In genomic region chr15:90351479-90352108, GRCh38 we compare ENCODE assay signal across 8 cellular contexts. TPM values are rescaled to one million over a fixed set of nuclear protein-coding genes. Genes with fewer than 3 reads are reported as not detected.
DNase-seq lines count a peak whose midpoint lies in the region; ATAC-seq and TF ChIP-seq lines count a peak whose summit lies in the region.

No MANE protein-coding gene starts in this region.

- H3K9ac ChIP-seq in skeletal muscle tissue (ENCODE audit: low read depth in 1 of 3, low read length in 3 of 3): peak overlapping the region; percentile 54 to 96 (median 95)

- H3K4me1 Mint-ChIP-seq in CD14-positive monocyte: peaks cover 17% of the 10 kb centered on the region
- H3K4me1 Mint-ChIP-seq in activated CD4-positive, alpha-beta memory T cell treated with anti-CD3 and anti-CD28 coated beads for 36 hours (ENCODE audit: low read depth): peaks cover 6% of the 10 kb centered on the region

- peaks cover 0 to 4% (median 0%) of the 10 kb centered on the region in 3 donors for H3K36me3 ChIP-seq in skeletal muscle tissue (ENCODE audit: control insufficient read depth in 3 of 3, insufficient read depth in 3 of 3, low read length in 3 of 3)

- H3K27me3 Mint-ChIP-seq in CD14-positive monocyte (ENCODE audit: low read depth in 3 of 3): peaks cover 2 to 6% (median 5%) of the 10 kb centered on the region in 3 donors
- peaks cover 4% of the 10 kb centered on the region for H3K27me3 Mint-ChIP-seq in activated CD4-positive, alpha-beta memory T cell treated with anti-CD3 and anti-CD28 coated beads for 36 hours

- POLR2A ChIA-PET in activated CD4-positive, alpha-beta memory T cell treated with anti-CD3 and anti-CD28 coated beads for 36 hours (lab: Charles Lee): interaction anchor here (1.5 kb wide), 1 partner anchor 36 kb away, joined by 4 read pairs; the partner anchor contains the start of gene IQGAP1

- no peak for TF ChIP-seq CTCF in CD14-positive monocyte (IDR thresholded peaks at IDR 0.05)

- no peaks in the 10 kb centered on the region for H3K27me3 ChIP-seq in skeletal muscle tissue (ENCODE audit: control insufficient read depth in 3 of 3, insufficient read depth in 3 of 3, low read length in 3 of 3)

- ATAC-seq in HG02642 (IDR thresholded peaks at IDR 0.05; ENCODE audit: poor library complexity, unreplicated experiment) (peak; percentile 13), left cardiac atrium (peak; percentile 17 to 57)

- peak overlapping the region in 2 of 7 donors; percentile 20 to 60 for H3K27ac Mint-ChIP-seq in CD14-positive monocyte
- no peak overlapping the region for H3K27ac Mint-ChIP-seq in activated CD4-positive, alpha-beta memory T cell treated with anti-CD3 and anti-CD28 coated beads for 36 hours

- no peaks in the 10 kb centered on the region for H3K9me3 ChIP-seq in skeletal muscle tissue (ENCODE audit: control insufficient read depth in 3 of 3, low read length in 3 of 3)

- H3K27ac ChIP-seq in skeletal muscle tissue (ENCODE audit: low read depth, low read length): no peak overlapping the region

- H3K4me1 ChIP-seq in skeletal muscle tissue (ENCODE audit: control insufficient read depth in 3 of 3, insufficient read depth in 3 of 3, low read length in 3 of 3): peaks cover 3 to 9% (median 8%) of the 10 kb centered on the region in 3 donors

- H3K9me3 Mint-ChIP-seq in CD14-positive monocyte: no peaks in the 10 kb centered on the region
- no peaks in the 10 kb centered on the region for H3K9me3 Mint-ChIP-seq in activated CD4-positive, alpha-beta memory T cell treated with anti-CD3 and anti-CD28 coated beads for 36 hours

- peak overlapping the region; percentile 84 to 87 (median 85) for H3K4me3 ChIP-seq in skeletal muscle tissue (ENCODE audit: low read length in 3 of 3)

- no peak for DNase-seq in CD14-positive monocyte (ENCODE audit: low spot score)
- no peak for DNase-seq in activated CD4-positive, alpha-beta memory T cell treated with anti-CD3 and anti-CD28 coated beads for 36 hours
- no peak for DNase-seq in left cardiac atrium
- DNase-seq in medulla oblongata (ENCODE audit: extremely low spot score): no peak
- DNase-seq in SIG-M5 (lab: John Stamatoyannopoulos, UW): no peak
- no peak for DNase-seq in NCI-H2196 (lab: John Stamatoyannopoulos, UW; ENCODE audit: unreplicated experiment)

- H3K4me3 Mint-ChIP-seq in CD14-positive monocyte: peak overlapping the region; percentile 89 to 93
- peak overlapping the region; percentile 87 for H3K4me3 Mint-ChIP-seq in activated CD4-positive, alpha-beta memory T cell treated with anti-CD3 and anti-CD28 coated beads for 36 hours

- H3K36me3 Mint-ChIP-seq in CD14-positive monocyte: no peaks in the 10 kb centered on the region
- H3K36me3 Mint-ChIP-seq in activated CD4-positive, alpha-beta memory T cell treated with anti-CD3 and anti-CD28 coated beads for 36 hours: no peaks in the 10 kb centered on the region

- intact Hi-C loops in CD14-positive monocyte (cut with micrococcal nuclease) (loop anchor here in 1 of 2 donors (5.0 kb wide), 1 partner anchor 36 kb away; the partner anchor contains the start of gene IQGAP1), left cardiac atrium (cut with DNase I) (no loop called here)
- intact Hi-C loops in activated CD4-positive, alpha-beta memory T cell treated with anti-CD3 and anti-CD28 coated beads for 36 hours (cut with micrococcal nuclease): loop anchor here (1.0 to 5.0 kb wide), 4 partner anchors 11 to 67 kb away; partner anchors contain the start of gene IQGAP1

- CTCF ChIA-PET in activated CD4-positive, alpha-beta memory T cell treated with anti-CD3 and anti-CD28 coated beads for 36 hours (lab: Charles Lee): interaction anchor here (1.8 to 2.3 kb wide), 3 partner anchors 10 to 131 kb away, joined by 5 to 11 read pairs (median 6); no protein-coding TSS in a partner anchor

RNA-seq across cellular contexts. Expression of gene ZNF774, which starts 0.5 kb away (rescaled TPM):
- under 1 TPM in 1 of 2 donors, not detected in 1; 0.12 TPM for polyA plus RNA-seq in CD14-positive monocyte
- 1 to 10 TPM in 1 of 2 experiments, under 1 TPM in 1; 0.68 to 1.1 TPM for total RNA-seq in activated CD4-positive, alpha-beta memory T cell treated with anti-CD3 and anti-CD28 coated beads for 36 hours
- total RNA-seq in left cardiac atrium (1 to 10 TPM; 3.6 to 3.7 TPM), skeletal muscle tissue (2.1 TPM)

RNA-seq across cellular contexts. Expression of gene IQGAP1, which starts 36.4 kb away (rescaled TPM):
- 100 to 1,000 TPM; 207 to 276 TPM for polyA plus RNA-seq in CD14-positive monocyte
- total RNA-seq in activated CD4-positive, alpha-beta memory T cell treated with anti-CD3 and anti-CD28 coated beads for 36 hours: 100 to 1,000 TPM; 186 to 207 TPM
- total RNA-seq in left cardiac atrium (10 to 100 TPM; 70.4 to 79.2 TPM), skeletal muscle tissue (104 TPM)
